ENCODE assay signal across 29 cellular contexts in the genomic region with DNA sequence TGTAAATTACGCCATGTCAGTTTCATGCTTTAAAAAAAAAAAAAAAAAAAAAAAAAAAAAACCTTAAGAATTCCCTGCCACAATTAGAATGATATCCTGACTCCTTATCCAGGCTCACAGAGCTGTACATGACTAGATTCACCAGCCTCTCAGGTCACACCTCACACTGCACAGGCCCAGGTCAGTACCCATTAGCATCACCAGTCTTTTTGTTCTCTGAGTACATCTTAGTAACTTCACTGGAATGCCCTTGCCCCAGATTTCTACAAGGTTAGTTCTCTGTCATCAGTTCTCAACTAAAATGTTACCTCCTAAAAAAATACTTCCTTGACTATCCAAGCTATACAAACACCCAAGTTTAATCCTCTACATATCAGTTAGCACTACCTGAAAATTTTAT.
"Had no signal": no experiment of that assay in that cellular context is flagged by ENCODE, and none has a peak within 500 bp of the region (broad histone marks: within the 10 kb centered on the region; RNA-seq: fewer than 3 reads in every experiment).

No MANE protein-coding gene starts in this region.

- H3K9me3 Mint-ChIP-seq: activated CD4-positive, alpha-beta T cell treated with anti-CD3 and anti-CD28 coated beads, Interleukin-2, amount 10 ng/mL, durations not matched to agents 24 days and 14 days; activated CD8-positive, alpha-beta T cell treated with anti-CD3 and anti-CD28 coated beads for 36 hours; activated T-cell treated with anti-CD3 and anti-CD28 coated beads, Interleukin-2, amount 50 U/mL, for 72 hours; activated T-helper 17 cell treated with anti-CD3 and anti-CD28 coated beads, Interleukin-2, amount 50 U/mL, for 72 hours had no signal

- H3K4me3 Mint-ChIP-seq: activated CD4-positive, alpha-beta T cell treated with anti-CD3 and anti-CD28 coated beads, Interleukin-2, amount 10 ng/mL, durations not matched to agents 24 days and 14 days; activated CD8-positive, alpha-beta T cell treated with anti-CD3 and anti-CD28 coated beads for 36 hours; activated naive CD8-positive, alpha-beta T cell treated with anti-CD3 and anti-CD28 coated beads for 36 hours; activated T-cell treated with anti-CD3 and anti-CD28 coated beads, Interleukin-2, amount 50 U/mL, for 72 hours; activated T-helper 17 cell treated with anti-CD3 and anti-CD28 coated beads, Interleukin-2, amount 50 U/mL, for 72 hours had no signal

- H3K27me3 Mint-ChIP-seq: activated CD4-positive, alpha-beta T cell treated with anti-CD3 and anti-CD28 coated beads, Interleukin-2, amount 10 ng/mL, durations not matched to agents 24 days and 14 days; activated CD8-positive, alpha-beta T cell treated with anti-CD3 and anti-CD28 coated beads for 36 hours; activated naive CD8-positive, alpha-beta T cell treated with anti-CD3 and anti-CD28 coated beads for 36 hours; activated T-helper 17 cell treated with anti-CD3 and anti-CD28 coated beads, Interleukin-2, amount 50 U/mL, for 72 hours had no signal

- H3K36me3 ChIP-seq: ascending aorta, Peyer's patch had no signal

- DNase-seq: activated CD4-positive, alpha-beta T cell treated with anti-CD3 and anti-CD28 coated beads, Interleukin-2, amount 10 ng/mL, durations not matched to agents 24 days and 14 days; activated CD4-positive, alpha-beta T cell treated with anti-CD3 and anti-CD28 coated beads, Interleukin-2, amount 50 U/mL, for 4 hours; activated CD8-positive, alpha-beta T cell treated with anti-CD3 and anti-CD28 coated beads for 36 hours; activated effector memory CD4-positive, alpha-beta T cell treated with anti-CD3 and anti-CD28 coated beads, Interleukin-2, amount 50 U/mL, for 16 hours; activated naive CD4-positive, alpha-beta T cell; activated naive CD4-positive, alpha-beta T cell treated with anti-CD3 and anti-CD28 coated beads, Interleukin-2, amount 50 U/mL, for 16 hours; activated naive CD8-positive, alpha-beta T cell treated with anti-CD3 and anti-CD28 coated beads for 36 hours; activated T-cell treated with anti-CD3 and anti-CD28 coated beads, Interleukin-2, amount 50 U/mL, for 1 hour; activated T-cell treated with anti-CD3 and anti-CD28 coated beads, Interleukin-2, amount 50 U/mL, for 72 hours; amygdala; cerebellar nuclear complex; NCI-H1092 treated with DMSO at 0.1 percent for 48 hours; NCI-H1417; NCI-H146; NCI-H187; NCI-H2029 treated with DMSO at 0.1 percent for 48 hours; NCI-H2107; NCI-H2171; NCI-H510A; NCI-H526; NCI-H748 treated with DMSO at 0.1 percent for 48 hours; NK-92 treated with Interleukin-12 subunit alpha and Interleukin-12 subunit beta, amount 100 ng/mL, for 24 hours; PC-3; Peyer's patch; RPMI8226; SHP77 treated with DMSO at 0.1 percent for 48 hours; T1000 had no signal

- H3K9me3 ChIP-seq: ascending aorta, Peyer's patch had no signal

- H3K4me3 ChIP-seq: ascending aorta, Peyer's patch had no signal

- H3K27ac ChIP-seq: ascending aorta, Peyer's patch had no signal

- H3K4me1 Mint-ChIP-seq: activated CD4-positive, alpha-beta T cell treated with anti-CD3 and anti-CD28 coated beads, Interleukin-2, amount 10 ng/mL, durations not matched to agents 24 days and 14 days; activated T-helper 17 cell treated with anti-CD3 and anti-CD28 coated beads, Interleukin-2, amount 50 U/mL, for 72 hours had no signal

- ATAC-seq: activated CD8-positive, alpha-beta T cell treated with anti-CD3 and anti-CD28 coated beads for 36 hours; activated T-cell treated with anti-CD3 and anti-CD28 coated beads, Interleukin-2, amount 50 U/mL, for 72 hours; activated T-helper 17 cell treated with anti-CD3 and anti-CD28 coated beads, Interleukin-2, amount 50 U/mL, for 72 hours had no signal

- H3K27ac Mint-ChIP-seq: activated CD4-positive, alpha-beta T cell treated with anti-CD3 and anti-CD28 coated beads, Interleukin-2, amount 10 ng/mL, durations not matched to agents 24 days and 14 days; activated CD8-positive, alpha-beta T cell treated with anti-CD3 and anti-CD28 coated beads for 36 hours; activated naive CD8-positive, alpha-beta T cell treated with anti-CD3 and anti-CD28 coated beads for 36 hours; activated T-cell treated with anti-CD3 and anti-CD28 coated beads, Interleukin-2, amount 50 U/mL, for 72 hours; activated T-helper 17 cell treated with anti-CD3 and anti-CD28 coated beads, Interleukin-2, amount 50 U/mL, for 72 hours had no signal

- H3K4me1 ChIP-seq: Peyer's patch had no signal
